8 cellular contexts compared by ENCODE assay signal in the genomic region with DNA sequence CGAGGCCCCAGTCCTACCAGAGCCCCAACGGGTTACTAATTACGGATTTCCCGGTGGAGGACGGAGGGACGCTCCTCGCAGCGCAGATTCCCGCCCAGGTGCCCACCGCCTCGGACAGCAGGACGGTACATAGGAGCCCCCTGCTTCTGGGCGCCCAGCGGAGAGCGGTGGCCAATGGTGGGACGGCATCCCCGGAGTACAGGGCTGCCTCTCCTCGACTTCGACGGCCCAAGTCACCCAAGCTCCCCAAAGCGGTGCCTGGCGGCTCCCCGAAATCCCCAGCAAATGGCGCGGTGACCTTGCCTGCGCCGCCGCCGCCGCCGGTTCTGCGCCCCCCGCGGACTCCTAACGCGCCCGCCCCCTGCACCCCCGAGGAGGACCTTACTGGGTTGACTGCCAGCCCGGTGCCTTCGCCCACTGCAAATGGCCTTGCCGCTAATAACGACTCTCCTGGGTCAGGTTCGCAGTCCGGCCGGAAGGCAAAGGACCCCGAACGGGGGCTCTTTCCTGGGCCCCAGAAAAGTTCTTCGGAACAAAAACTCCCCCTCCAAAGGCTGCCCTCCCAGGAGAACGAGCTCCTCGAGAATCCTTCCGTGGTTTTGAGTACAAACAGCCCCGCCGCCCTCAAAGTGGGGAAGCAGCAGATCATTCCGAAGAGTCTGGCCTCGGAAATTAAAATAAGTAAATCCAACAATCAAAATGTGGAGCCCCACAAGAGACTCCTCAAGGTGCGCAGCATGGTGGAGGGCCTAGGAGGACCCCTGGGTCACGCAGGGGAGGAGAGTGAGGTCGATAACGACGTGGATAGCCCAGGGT. TPM values are rescaled to one million over a fixed set of nuclear protein-coding genes. Genes with fewer than 3 reads are reported as not detected.
DNase-seq lines count a peak whose midpoint lies in the region; ATAC-seq, FAIRE-seq and TF ChIP-seq lines count a peak whose summit lies in the region.

No MANE protein-coding gene starts in this region.

- intact Hi-C loops in activated naive CD4-positive, alpha-beta T cell treated with anti-CD3 and anti-CD28 coated beads for 36 hours (cut with micrococcal nuclease), result loop anchor here (5.0 to 10.0 kb wide), 4 partner anchors 115 to 1752 kb away; partner anchors contain the start of genes GMPS and RAP2B

- TF ChIP-seq RAD21 in SK-N-SH (IDR thresholded peaks at IDR 0.05; ENCODE audit: low read length), result no peak

- H3K4me1 ChIP-seq in SK-N-SH (ENCODE audit: control insufficient read depth in 1 of 2, insufficient read depth in 2 of 2, low read depth in 1 of 2, low read length in 1 of 2) (peaks cover 4 to 6% of the 10 kb centered on the region in 2 experiments; a peak in 3 of 4 replicates), esophagus (ENCODE audit: control insufficient read depth in 2 of 2, insufficient read depth in 2 of 2, low read length in 1 of 2) (no peaks in the 10 kb centered on the region)

- H3K36me3 Mint-ChIP-seq in activated naive CD4-positive, alpha-beta T cell treated with anti-CD3 and anti-CD28 coated beads for 36 hours (ENCODE audit: low read depth), result no peaks in the 10 kb centered on the region
- peaks cover 5% of the 10 kb centered on the region for H3K36me3 Mint-ChIP-seq in natural killer cell treated with Interleukin-12 subunit alpha and Interleukin-12 subunit beta and Interleukin-15 and Interleukin-18, amount 100 ng/mL, for 72 hours

- no peaks in the 10 kb centered on the region for H3K36me3 ChIP-seq in SK-N-SH (replicated peaks in 1 of 2; ENCODE audit: control insufficient read depth in 1 of 2, insufficient read depth in 2 of 2, low read length in 1 of 2)
- no peaks in the 10 kb centered on the region for H3K36me3 ChIP-seq in esophagus (ENCODE audit: control insufficient read depth in 2 of 2, insufficient read depth in 2 of 2, low read length in 1 of 2)

- peaks cover 6% of the 10 kb centered on the region for H3F3A ChIP-seq in SK-N-SH (replicated peaks; ENCODE audit: insufficient read depth)

- H3K4me3 Mint-ChIP-seq in activated naive CD4-positive, alpha-beta T cell treated with anti-CD3 and anti-CD28 coated beads for 36 hours, result peak overlapping the region; percentile 79
- H3K4me3 Mint-ChIP-seq in natural killer cell treated with Interleukin-12 subunit alpha and Interleukin-12 subunit beta and Interleukin-15 and Interleukin-18, amount 100 ng/mL, for 72 hours, result peak overlapping the region; percentile 77

- H3K9ac ChIP-seq in SK-N-SH, result peak overlapping the region; percentile 67

- H3K4me2 ChIP-seq in SK-N-SH, result peak overlapping the region; percentile 94

- no peak for TF ChIP-seq EP300 in SK-N-SH (IDR thresholded peaks at IDR 0.05; ENCODE audit: borderline replicate concordance in 1 of 2, low read depth in 1 of 2, low read length in 1 of 2)

- H2AFZ ChIP-seq in SK-N-SH (ENCODE audit: low read depth), result peak overlapping the region; percentile 97; the same call in 1 of the 2 replicates

- no peaks in the 10 kb centered on the region for H3K9me3 Mint-ChIP-seq in activated naive CD4-positive, alpha-beta T cell treated with anti-CD3 and anti-CD28 coated beads for 36 hours
- H3K9me3 Mint-ChIP-seq in natural killer cell treated with Interleukin-12 subunit alpha and Interleukin-12 subunit beta and Interleukin-15 and Interleukin-18, amount 100 ng/mL, for 72 hours, result peaks cover 3% of the 10 kb centered on the region

- no peaks in the 10 kb centered on the region for H4K20me1 ChIP-seq in SK-N-SH (ENCODE audit: insufficient read depth)

- H3K27ac ChIP-seq in SK-N-SH (ENCODE audit: low read depth in 2 of 2, low read length in 1 of 2) (no peak overlapping the region), esophagus (ENCODE audit: low read depth in 2 of 2, low read length in 1 of 2) (peak overlapping the region; percentile 8 to 58)

- peaks cover 53% of the 10 kb centered on the region for H3K27me3 Mint-ChIP-seq in activated naive CD4-positive, alpha-beta T cell treated with anti-CD3 and anti-CD28 coated beads for 36 hours (ENCODE audit: low read depth)
- peaks cover 46 to 56% of the 10 kb centered on the region in 2 donors for H3K27me3 Mint-ChIP-seq in natural killer cell treated with Interleukin-12 subunit alpha and Interleukin-12 subunit beta and Interleukin-15 and Interleukin-18, amount 100 ng/mL, for 72 hours

- no peak overlapping the region for H3K27ac Mint-ChIP-seq in activated naive CD4-positive, alpha-beta T cell treated with anti-CD3 and anti-CD28 coated beads for 36 hours
- no peak overlapping the region for H3K27ac Mint-ChIP-seq in natural killer cell treated with Interleukin-12 subunit alpha and Interleukin-12 subunit beta and Interleukin-15 and Interleukin-18, amount 100 ng/mL, for 72 hours

- POLR2A ChIA-PET in SK-N-SH (lab: Yijun Ruan, JAX), result no interaction called here

- no peaks in the 10 kb centered on the region for H3K79me2 ChIP-seq in SK-N-SH (ENCODE audit: insufficient read depth)

- 59% methylated on average over 26 of the region's 60 CpGs for WGBS in SK-N-SH (ENCODE audit: low lambda C conversion rate)
- WGBS in esophagus, 2 donors, result 2 to 3% methylated on average over 57 to 60 of the region's 60 CpGs

- H3K4me1 Mint-ChIP-seq in activated naive CD4-positive, alpha-beta T cell treated with anti-CD3 and anti-CD28 coated beads for 36 hours (ENCODE audit: low read depth), result peaks cover 12% of the 10 kb centered on the region
- peaks cover 7 to 12% of the 10 kb centered on the region in 2 donors for H3K4me1 Mint-ChIP-seq in natural killer cell treated with Interleukin-12 subunit alpha and Interleukin-12 subunit beta and Interleukin-15 and Interleukin-18, amount 100 ng/mL, for 72 hours (ENCODE audit: low read depth in 2 of 2)

- peak; percentile 5 for DNase-seq in activated naive CD4-positive, alpha-beta T cell treated with anti-CD3 and anti-CD28 coated beads for 36 hours
- no peak for DNase-seq in activated naive CD4-positive, alpha-beta T cell (lab: John Stamatoyannopoulos, UW)
- DNase-seq in SK-N-SH, result peak; percentile 76
- no peak for DNase-seq in natural killer cell treated with Interleukin-12 subunit alpha and Interleukin-12 subunit beta and Interleukin-15 and Interleukin-18, amount 100 ng/mL, for 72 hours (ENCODE audit: low spot score)
- no peak for DNase-seq in GM19239 (ENCODE audit: insufficient read length, low spot score)
- DNase-seq in GOT3 (lab: John Stamatoyannopoulos, UW), result no peak
- no peak for DNase-seq in cortex of kidney (lab: John Stamatoyannopoulos, UW)

- peak in 1 of 2 donors; percentile 4 for ATAC-seq in natural killer cell treated with Interleukin-12 subunit alpha and Interleukin-12 subunit beta and Interleukin-15 and Interleukin-18, amount 100 ng/mL, for 72 hours

- H3K4me3 ChIP-seq in SK-N-SH (ENCODE audit: low read depth in 2 of 2, low read length in 1 of 2) (peak overlapping the region; percentile 83 to 96), esophagus (ENCODE audit: low read depth in 1 of 2, low read length in 2 of 2) (peak overlapping the region; percentile 63 to 89)

- no peaks in the 10 kb centered on the region for H3K9me2 ChIP-seq in SK-N-SH

- H3K27me3 ChIP-seq in SK-N-SH (ENCODE audit: insufficient read depth), result no peaks in the 10 kb centered on the region
- no peaks in the 10 kb centered on the region for H3K27me3 ChIP-seq in esophagus (ENCODE audit: control insufficient read depth in 1 of 2, insufficient read depth in 2 of 2, low read length in 2 of 2)

- TF ChIP-seq CTCF in SK-N-SH (IDR thresholded peaks at IDR 0.05), result no peak

- H3K9me3 ChIP-seq in SK-N-SH, result no peaks in the 10 kb centered on the region
- no peaks in the 10 kb centered on the region for H3K9me3 ChIP-seq in esophagus (ENCODE audit: control insufficient read depth in 2 of 2, insufficient read depth in 1 of 2, low read depth in 1 of 2, low read length in 1 of 2)

- CTCF ChIA-PET in activated naive CD4-positive, alpha-beta T cell treated with anti-CD3 and anti-CD28 coated beads for 36 hours (lab: Charles Lee), result no interaction called here
- CTCF ChIA-PET in SK-N-SH (lab: Yijun Ruan, JAX), result interaction anchor here (1.3 kb wide), 1 partner anchor 134 kb away, joined by 3 read pairs; no protein-coding TSS in a partner anchor

- FAIRE-seq in GM19239 (lab: Jason Lieb, UNC), result no peak

TF ChIP-seq in SK-N-SH, 30 proteins besides CTCF, POLR2A, EP300 and RAD21 (continues in another document):
- TF ChIP-seq FOSL2 (IDR thresholded peaks at IDR 0.05; ENCODE audit: borderline replicate concordance, low read depth) (no peak), JUND (IDR thresholded peaks at IDR 0.05) (no peak), GABPA (IDR thresholded peaks at IDR 0.05; ENCODE audit: low read depth) (no peak), MAX (IDR thresholded peaks at IDR 0.05; ENCODE audit: low read depth) (no peak), SMC3 (IDR thresholded peaks at IDR 0.05; ENCODE audit: low read depth, low read length) (no peak), RCOR1 (IDR thresholded peaks at IDR 0.05; ENCODE audit: low read length) (no peak), TAF1 (IDR thresholded peaks at IDR 0.05; ENCODE audit: borderline replicate concordance, low read depth, low read length) (no peak), IRF3 (IDR thresholded peaks at IDR 0.05; ENCODE audit: low read depth, low read length) (no peak), RFX5 (IDR thresholded peaks at IDR 0.05; ENCODE audit: low read length) (no peak), SIN3A (IDR thresholded peaks at IDR 0.05; ENCODE audit: borderline replicate concordance, low read depth, low read length) (no peak)

RNA-seq across cellular contexts. Expression of gene ARHGEF26, which starts 1.1 kb away (rescaled TPM):
- under 1 TPM; 0.25 to 0.45 TPM for total RNA-seq in activated naive CD4-positive, alpha-beta T cell treated with anti-CD3 and anti-CD28 coated beads for 36 hours
- polyA plus RNA-seq in SK-N-SH (2012; rRNA removed) (0.70 and 1.2 TPM in 2 replicates), esophagus (1 to 10 TPM; 5.7 to 7.1 TPM)
- 1.6 and 1.8 TPM in 2 replicates for polyA plus RNA-seq in SK-N-SH (2012; cell fraction: cytosol; rRNA removed)
- 2.4 and 2.5 TPM in 2 replicates for polyA plus RNA-seq in SK-N-SH (2012; cell fraction: nucleus; rRNA removed)
- under 1 TPM; 0.14 to 0.17 TPM for total RNA-seq in natural killer cell treated with Interleukin-12 subunit alpha and Interleukin-12 subunit beta and Interleukin-15 and Interleukin-18, amount 100 ng/mL, for 72 hours

Comparison
In these comparisons a context has a peak if more than half of its experiments do, and no peak if none do; other contexts are left out.
1. DNase-seq: peak in activated naive CD4-positive, alpha-beta T cell treated with anti-CD3 and anti-CD28 coated beads for 36 hours (single experiment) and SK-N-SH (single experiment); none in activated naive CD4-positive, alpha-beta T cell (0 of 4), natural killer cell treated with Interleukin-12 subunit alpha and Interleukin-12 subunit beta and Interleukin-15 and Interleukin-18, amount 100 ng/mL, for 72 hours (single experiment), GM19239 (single experiment), GOT3 (single experiment) and cortex of kidney (single experiment).
2. H3K27ac ChIP-seq: peak in esophagus (2 of 2); none in SK-N-SH (0 of 2).